11 cellular contexts compared by ENCODE assay signal in genomic region chr1:6627841-6628545, GRCh38. TPM values are rescaled to one million over a fixed set of nuclear protein-coding genes. Genes with fewer than 3 reads are reported as not detected.
A peak's percentile ranks its signal among the peaks of the same experiment; 100 is the strongest.
DNase-seq lines count a peak whose midpoint lies in the region; ATAC-seq and TF ChIP-seq lines count a peak whose summit lies in the region.
"Had no signal": no experiment of that assay in that cellular context is flagged by ENCODE, and none has a peak within 500 bp of the region (broad histone marks: within the 10 kb centered on the region; RNA-seq: fewer than 3 reads in every experiment).

No MANE protein-coding gene starts in this region.

- no peaks in the 10 kb centered on the region for H3K9me3 Mint-ChIP-seq in stimulated activated naive CD8-positive, alpha-beta T cell treated with anti-CD3 and anti-CD28 coated beads, Interleukin-15, Interleukin-2, amounts not matched to agents 100 ng/mL and 50 ng/mL, for 24 hours
- H3K9me3 Mint-ChIP-seq in activated CD8-positive, alpha-beta T cell treated with anti-CD3 and anti-CD28 coated beads for 36 hours, result no peaks in the 10 kb centered on the region
- H3K9me3 Mint-ChIP-seq in naive B cell, result no peaks in the 10 kb centered on the region

- no peak for TF ChIP-seq POLR2A in thyroid gland (IDR thresholded peaks at IDR 0.05)

- ATAC-seq in stimulated activated naive CD8-positive, alpha-beta T cell treated with anti-CD3 and anti-CD28 coated beads, Interleukin-15, Interleukin-2, amounts not matched to agents 100 U/mL and 50 U/mL, for 24 hours, result no peak
- ATAC-seq in activated CD8-positive, alpha-beta T cell treated with anti-CD3 and anti-CD28 coated beads for 36 hours, result no peak
- no peak for ATAC-seq in naive B cell (ENCODE audit: low read depth in 2 of 2)
- no peak for ATAC-seq in psoas muscle

- no peaks in the 10 kb centered on the region for H3K27me3 Mint-ChIP-seq in stimulated activated naive CD8-positive, alpha-beta T cell treated with anti-CD3 and anti-CD28 coated beads, Interleukin-15, Interleukin-2, amounts not matched to agents 100 ng/mL and 50 ng/mL, for 24 hours
- H3K27me3 Mint-ChIP-seq in activated CD8-positive, alpha-beta T cell treated with anti-CD3 and anti-CD28 coated beads for 36 hours, result no peaks in the 10 kb centered on the region
- H3K27me3 Mint-ChIP-seq in naive B cell, result no peaks in the 10 kb centered on the region

- DNase-seq in stimulated activated naive CD8-positive, alpha-beta T cell treated with anti-CD3 and anti-CD28 coated beads, Interleukin-15, Interleukin-2, amounts not matched to agents 100 U/mL and 50 U/mL, for 24 hours, result no peak
- DNase-seq in activated CD8-positive, alpha-beta T cell treated with anti-CD3 and anti-CD28 coated beads for 36 hours, result no peak
- DNase-seq in naive B cell, result no peak
- DNase-seq in thyroid gland, result no peak
- DNase-seq in psoas muscle, result no peak
- no peak for DNase-seq in NCI-H2081 treated with DMSO at 0.1 percent for 48 hours (lab: John Stamatoyannopoulos, UW)
- no peak for DNase-seq in SKM-1 treated with dmso at 0.1 percent for 144 hours (lab: John Stamatoyannopoulos, UW; ENCODE audit: unreplicated experiment)
- DNase-seq: NCI-H2227 treated with DMSO at 0.1 percent for 48 hours; retina; stimulated activated CD4-positive, alpha-beta T cell treated with anti-CD3 and anti-CD28 coated beads, Interleukin-1b, Interleukin-23, amount 100 ng/mL, for 48 hours had no signal

- H3K4me3 ChIP-seq in thyroid gland (replicated peaks in 1 of 3) (no peak overlapping the region), psoas muscle (no peak overlapping the region)

- peaks cover 21 to 23% of the 10 kb centered on the region in 2 donors for H3K36me3 ChIP-seq in thyroid gland
- H3K36me3 ChIP-seq in psoas muscle (ENCODE audit: insufficient read depth in 1 of 2, low read depth in 1 of 2), result peaks cover 0 to 72% of the 10 kb centered on the region in 2 donors

- CTCF ChIA-PET in activated CD8-positive, alpha-beta T cell treated with anti-CD3 and anti-CD28 coated beads for 36 hours (lab: Charles Lee), result interaction anchor here (0.8 to 1.9 kb wide), 3 partner anchors 11 to 73 kb away, joined by 3 to 5 read pairs (median 3); partner anchors contain the start of genes KLHL21, NOL9 and TAS1R1

- no peak for TF ChIP-seq CTCF in activated CD8-positive, alpha-beta T cell treated with anti-CD3 and anti-CD28 coated beads for 36 hours (IDR thresholded peaks at IDR 0.05)
- TF ChIP-seq CTCF in thyroid gland (IDR thresholded peaks at IDR 0.05) (no peak), psoas muscle (IDR thresholded peaks at IDR 0.05) (no peak)

- no peak overlapping the region for H3K27ac ChIP-seq in thyroid gland
- no peak overlapping the region for H3K27ac ChIP-seq in psoas muscle

- H3K27me3 ChIP-seq in thyroid gland (no peaks in the 10 kb centered on the region), psoas muscle (ENCODE audit: insufficient read depth in 3 of 3, low read length in 2 of 3) (no peaks in the 10 kb centered on the region)

- WGBS in thyroid gland, 2 donors, result 88 to 89% methylated on average over 17 to 19 of the region's 21 CpGs
- WGBS in psoas muscle, 3 donors, result 51 to 72% (median 54%) methylated on average over 21 of the region's 21 CpGs

- peak overlapping the region; percentile 6 for H3K4me3 Mint-ChIP-seq in stimulated activated naive CD8-positive, alpha-beta T cell treated with anti-CD3 and anti-CD28 coated beads, Interleukin-15, Interleukin-2, amounts not matched to agents 100 ng/mL and 50 ng/mL, for 24 hours
- peak overlapping the region; percentile 6 for H3K4me3 Mint-ChIP-seq in activated CD8-positive, alpha-beta T cell treated with anti-CD3 and anti-CD28 coated beads for 36 hours
- peak overlapping the region in 7 of 8 donors; percentile 31 to 91 (median 86) for H3K4me3 Mint-ChIP-seq in naive B cell

- H3K27ac Mint-ChIP-seq in stimulated activated naive CD8-positive, alpha-beta T cell treated with anti-CD3 and anti-CD28 coated beads, Interleukin-15, Interleukin-2, amounts not matched to agents 100 ng/mL and 50 ng/mL, for 24 hours, result no peak overlapping the region
- H3K27ac Mint-ChIP-seq in activated CD8-positive, alpha-beta T cell treated with anti-CD3 and anti-CD28 coated beads for 36 hours, result no peak overlapping the region
- H3K27ac Mint-ChIP-seq in naive B cell, result peak overlapping the region in 2 of 6 donors; percentile 59 to 92

- H3K9me3 ChIP-seq in thyroid gland, result no peaks in the 10 kb centered on the region
- no peaks in the 10 kb centered on the region for H3K9me3 ChIP-seq in psoas muscle

- intact Hi-C loops in activated CD8-positive, alpha-beta T cell treated with anti-CD3 and anti-CD28 coated beads for 36 hours (cut with micrococcal nuclease), result no loop called here
- intact Hi-C loops in thyroid gland (cut with DNase I) (no loop called here), psoas muscle (cut with DNase I) (no loop called here)

- peaks cover 37% of the 10 kb centered on the region for H3K4me1 Mint-ChIP-seq in stimulated activated naive CD8-positive, alpha-beta T cell treated with anti-CD3 and anti-CD28 coated beads, Interleukin-15, Interleukin-2, amounts not matched to agents 100 ng/mL and 50 ng/mL, for 24 hours (ENCODE audit: low read depth)
- peaks cover 26% of the 10 kb centered on the region for H3K4me1 Mint-ChIP-seq in activated CD8-positive, alpha-beta T cell treated with anti-CD3 and anti-CD28 coated beads for 36 hours (ENCODE audit: low read depth)
- peaks cover 28 to 43% (median 34%) of the 10 kb centered on the region in 3 donors for H3K4me1 Mint-ChIP-seq in naive B cell

- H3K4me1 ChIP-seq in thyroid gland, result peaks cover 29% of the 10 kb centered on the region in 2 donors
- peaks cover 12% of the 10 kb centered on the region for H3K4me1 ChIP-seq in psoas muscle

- H3K36me3 Mint-ChIP-seq in stimulated activated naive CD8-positive, alpha-beta T cell treated with anti-CD3 and anti-CD28 coated beads, Interleukin-15, Interleukin-2, amounts not matched to agents 100 ng/mL and 50 ng/mL, for 24 hours (ENCODE audit: low read depth), result peaks cover 26% of the 10 kb centered on the region
- peaks cover 26% of the 10 kb centered on the region for H3K36me3 Mint-ChIP-seq in activated CD8-positive, alpha-beta T cell treated with anti-CD3 and anti-CD28 coated beads for 36 hours (ENCODE audit: low read depth)
- H3K36me3 Mint-ChIP-seq in naive B cell, result peaks cover 0 to 8% of the 10 kb centered on the region in 2 donors

- POLR2A ChIA-PET in activated CD8-positive, alpha-beta T cell treated with anti-CD3 and anti-CD28 coated beads for 36 hours (lab: Charles Lee), result interaction anchor here (0.9 kb wide), 1 partner anchor 73 kb away, joined by 3 read pairs; no protein-coding TSS in a partner anchor

RNA-seq across cellular contexts. Expression of gene THAP3, which starts 3.3 kb away (rescaled TPM):
- total RNA-seq in activated CD8-positive, alpha-beta T cell treated with anti-CD3 and anti-CD28 coated beads for 36 hours, result 10 to 100 TPM; 19.0 to 24.5 TPM
- polyA plus RNA-seq in naive B cell (ENCODE audit: low read depth in 6 of 6), result 10 to 100 TPM; 10.4 to 26.9 (median 21.7) TPM
- 10 to 100 TPM; 21.2 to 35.3 (median 30.5) TPM for total RNA-seq in thyroid gland
- 10 to 100 TPM in 2 of 4 donors, 1 to 10 TPM in 2; 8.9 to 18.8 (median 13.4) TPM for total RNA-seq in psoas muscle
- 10 to 100 TPM; 19.6 to 40.1 (median 22.8) TPM for polyA plus RNA-seq in psoas muscle

RNA-seq across cellular contexts. Expression of gene PHF13, which starts 14.5 kb away (rescaled TPM):
- total RNA-seq in activated CD8-positive, alpha-beta T cell treated with anti-CD3 and anti-CD28 coated beads for 36 hours, result 10 to 100 TPM; 12.5 to 14.8 TPM
- polyA plus RNA-seq in naive B cell (ENCODE audit: low read depth in 6 of 6) (1 to 10 TPM; 2.7 to 6.0 (median 4.2) TPM), psoas muscle (1 to 10 TPM; 4.8 to 7.5 (median 7.1) TPM)
- total RNA-seq in thyroid gland (10 to 100 TPM in 1 of 4 donors, 1 to 10 TPM in 3; 7.8 to 14.1 (median 9.5) TPM), psoas muscle (10 to 100 TPM in 1 of 4 donors, 1 to 10 TPM in 3; 5.4 to 21.3 (median 8.2) TPM)

RNA-seq across cellular contexts. Expression of gene KLHL21, which starts 25.3 kb away (rescaled TPM):
- 10 to 100 TPM; 17.9 to 18.1 TPM for total RNA-seq in activated CD8-positive, alpha-beta T cell treated with anti-CD3 and anti-CD28 coated beads for 36 hours
- polyA plus RNA-seq in naive B cell (ENCODE audit: low read depth in 6 of 6) (10 to 100 TPM in 4 of 6 donors, 1 to 10 TPM in 2; 9.7 to 17.9 (median 10.5) TPM), psoas muscle (100 to 1,000 TPM in 2 of 3 donors, 10 to 100 TPM in 1; 83.1 to 200 (median 120) TPM)
- total RNA-seq in thyroid gland (10 to 100 TPM; 34.9 to 68.4 (median 44.6) TPM), psoas muscle (100 to 1,000 TPM in 3 of 4 donors, 10 to 100 TPM in 1; 87.3 to 253 (median 113) TPM)

RNA-seq across cellular contexts. Expression of gene ZBTB48, which starts 48.2 kb away (rescaled TPM):
- 10 to 100 TPM; 22.4 to 32.1 TPM for total RNA-seq in activated CD8-positive, alpha-beta T cell treated with anti-CD3 and anti-CD28 coated beads for 36 hours
- polyA plus RNA-seq in naive B cell (ENCODE audit: low read depth in 6 of 6) (10 to 100 TPM; 13.3 to 30.2 (median 24.4) TPM), psoas muscle (10 to 100 TPM in 2 of 3 donors, 1 to 10 TPM in 1; 9.7 to 16.6 (median 15.1) TPM)
- total RNA-seq in thyroid gland (10 to 100 TPM; 22.7 to 33.8 (median 29.4) TPM), psoas muscle (10 to 100 TPM in 3 of 4 donors, 1 to 10 TPM in 1; 3.7 to 12.0 (median 11.4) TPM)

Comparison
In these comparisons a context has a peak if more than half of its experiments do, and no peak if none do; other contexts are left out.
1. H3K4me3 Mint-ChIP-seq: peak in every context shown above with its lines; median percentile 86 in naive B cell; 6 in stimulated activated naive CD8-positive, alpha-beta T cell treated with anti-CD3 and anti-CD28 coated beads, Interleukin-15, Interleukin-2, amounts not matched to agents 100 ng/mL and 50 ng/mL, for 24 hours; 6 in activated CD8-positive, alpha-beta T cell treated with anti-CD3 and anti-CD28 coated beads for 36 hours.